In genomic region chrX:10103023-10103422, GRCh38 we compare ENCODE assay signal across 14 cellular contexts. TPM values are rescaled to one million over a fixed set of nuclear protein-coding genes. Genes with fewer than 3 reads are reported as not detected.
A peak's percentile ranks its signal among the peaks of the same experiment; 100 is the strongest.
DNase-seq lines count a peak whose midpoint lies in the region; ATAC-seq, FAIRE-seq and TF ChIP-seq lines count a peak whose summit lies in the region.
"Had no signal": no experiment of that assay in that cellular context is flagged by ENCODE, and none has a peak within 500 bp of the region (broad histone marks: within the 10 kb centered on the region; RNA-seq: fewer than 3 reads in every experiment).

No MANE protein-coding gene starts in this region.

- H3K27ac Mint-ChIP-seq in neural progenitor cell (no peak overlapping the region), Calu3 (ENCODE audit: unreplicated experiment) (no peak overlapping the region)
- H3K27ac Mint-ChIP-seq: activated naive CD4-positive, alpha-beta T cell treated with anti-CD3 and anti-CD28 coated beads, Interleukin-2, amount 50 U/mL, for 72 hours had no signal

- H3K27ac ChIP-seq in ACC112 (ENCODE audit: low read depth, low read length) (peak overlapping the region; percentile 97), K562 (ENCODE audit: extremely low read depth, low read depth, low read length) (no peak overlapping the region), neural progenitor cell (no peak overlapping the region), prostate gland (no peak overlapping the region)
- H3K27ac ChIP-seq: ovary, suprapubic skin had no signal

- H3K36me3 ChIP-seq in ACC112 (ENCODE audit: insufficient read depth, low read length) (peaks cover 23% of the 10 kb centered on the region; the same call in 1 of the 2 replicates), K562 (ENCODE audit: control insufficient read depth, insufficient read depth, low read length) (no peaks in the 10 kb centered on the region), neural progenitor cell (no peaks in the 10 kb centered on the region), prostate gland (no peaks in the 10 kb centered on the region)
- H3K36me3 ChIP-seq: ovary had no signal

- no peaks in the 10 kb centered on the region for H3K9me1 ChIP-seq in K562 (ENCODE audit: control insufficient read depth, insufficient read depth, low read length)

- ATAC-seq in K562 = no peak
- ATAC-seq: activated CD4-positive, CD25-positive, alpha-beta regulatory T cell treated with anti-CD3 and anti-CD28 coated beads, Interleukin-2, amount 50 U/mL, for 24 hours; activated naive CD4-positive, alpha-beta T cell treated with anti-CD3 and anti-CD28 coated beads, Interleukin-2, amount 50 U/mL, for 72 hours; HepG2 had no signal

- H2AFZ ChIP-seq in ACC112 (ENCODE audit: low read length, unreplicated experiment) (no peak overlapping the region), K562 (ENCODE audit: low read depth, low read length) (no peak overlapping the region), neural progenitor cell (replicated peaks) (no peak overlapping the region)

- H3K36me3 Mint-ChIP-seq in neural progenitor cell (peaks cover 37% of the 10 kb centered on the region), Calu3 (ENCODE audit: insufficient read depth, unreplicated experiment) (peaks cover 18% of the 10 kb centered on the region)

- POLR2A ChIA-PET in K562 (lab: Yijun Ruan, JAX) = no interaction called here

- H3K4me2 ChIP-seq in K562 (ENCODE audit: insufficient read depth, low read length) (no peak overlapping the region), neural progenitor cell (no peak overlapping the region)

- DNase-seq in ELF-1 (ENCODE audit: low read depth, low spot score) (peak; percentile 58), K562 (ENCODE audit: extremely low read depth in 1 of 4, low spot score in 3 of 4) (no peak), iris pigment epithelial cell (ENCODE audit: low read depth) (peak; percentile 83), neural progenitor cell (ENCODE audit: low spot score) (no peak), Calu3 (no peak), prostate gland (ENCODE audit: low spot score) (no peak), H4 (ENCODE audit: low spot score) (no peak)
- DNase-seq: NCI-H524 treated with DMSO at 0.1 percent for 48 hours, ovary had no signal

- CTCF ChIA-PET in K562 (lab: Yijun Ruan, JAX; ENCODE audit: low intra/inter-chr PET ratio) = no interaction called here
- CTCF ChIA-PET in Calu3 (lab: Charles Lee) = no interaction called here

- H3K9me3 ChIP-seq in K562 (replicated peaks; ENCODE audit: control insufficient read depth, insufficient read depth, low read depth, low read length) (no peaks in the 10 kb centered on the region), neural progenitor cell (ENCODE audit: low read depth) (no peaks in the 10 kb centered on the region), prostate gland (no peaks in the 10 kb centered on the region)
- H3K9me3 ChIP-seq: ovary, suprapubic skin had no signal

- TF ChIP-seq CTCF in K562 (IDR thresholded peaks at IDR 0.05 in 2 of 3, conservative IDR thresholded peaks at IDR 0.05 in 1 of 3; ENCODE audit: insufficient read depth in 2 of 3, low read depth in 1 of 3, low read length in 3 of 3) (no peak), neural progenitor cell (IDR thresholded peaks at IDR 0.05) (no peak), Calu3 (IDR thresholded peaks at IDR 0.05; ENCODE audit: unreplicated experiment) (no peak), prostate gland (IDR thresholded peaks at IDR 0.05) (no peak)

- no peaks in the 10 kb centered on the region for H3K27me3 Mint-ChIP-seq in neural progenitor cell (ENCODE audit: insufficient read depth, low read depth)
- H3K27me3 Mint-ChIP-seq in Calu3 (ENCODE audit: unreplicated experiment) = no peaks in the 10 kb centered on the region

- H3K4me1 Mint-ChIP-seq in neural progenitor cell = peaks cover 7% of the 10 kb centered on the region
- H3K4me1 Mint-ChIP-seq in Calu3 (ENCODE audit: low read depth, unreplicated experiment) = peaks cover 13% of the 10 kb centered on the region

- H3F3A ChIP-seq in neural progenitor cell (ENCODE audit: low read depth) = no peaks in the 10 kb centered on the region

- no peak overlapping the region for H3K9ac ChIP-seq in K562 (ENCODE audit: insufficient read depth in 1 of 2, low read depth in 2 of 2, low read length in 2 of 2)
- H3K9ac ChIP-seq in neural progenitor cell = no peak overlapping the region

- no peak for TF ChIP-seq RAD21 in K562 (CRISPR knock-in tag; conservative IDR thresholded peaks at IDR 0.05 in 1 of 2, IDR thresholded peaks at IDR 0.05 in 1 of 2)

- H3K9me3 Mint-ChIP-seq in neural progenitor cell (peaks cover 16% of the 10 kb centered on the region), Calu3 (ENCODE audit: low read depth, unreplicated experiment) (no peaks in the 10 kb centered on the region)
- H3K9me3 Mint-ChIP-seq: activated naive CD4-positive, alpha-beta T cell treated with anti-CD3 and anti-CD28 coated beads, Interleukin-2, amount 50 U/mL, for 72 hours had no signal

- 2% methylated on average over 6 of the region's 8 CpGs for WGBS in K562 (ENCODE audit: insufficient coverage, low coverage, missing lambda C conversion rate)
- WGBS in prostate gland = 90% methylated on average over 8 of the region's 8 CpGs

- BruUV-seq in K562 (replicated peaks; lab: Mats Ljungman, UMichigan) (no TSS peak), Calu3 (replicated peaks; lab: Mats Ljungman, UMichigan) (no TSS peak)

- no peak for FAIRE-seq in K562 (lab: Jason Lieb, UNC)
- FAIRE-seq: HepG2 had no signal

- no peak for TF ChIP-seq EP300 in K562 (IDR thresholded peaks at IDR 0.05; ENCODE audit: low read length)

- no peak overlapping the region for H3K4me3 Mint-ChIP-seq in neural progenitor cell
- H3K4me3 Mint-ChIP-seq in Calu3 (ENCODE audit: low read depth, unreplicated experiment) = no peak overlapping the region

- in situ Hi-C loops in K562 (cut with MboI) = loop anchor here (25.0 kb wide), 1 partner anchor 216 kb away; no protein-coding TSS in a partner anchor

- intact Hi-C loops in K562 (cut with micrococcal nuclease) = no loop called here
- intact Hi-C loops in Calu3 (cut with micrococcal nuclease; ENCODE audit: unreplicated experiment) = no loop called here
- intact Hi-C loops in prostate gland (cut with DNase I) = no loop called here

- peaks cover 20% of the 10 kb centered on the region for H3K4me1 ChIP-seq in ACC112 (ENCODE audit: control insufficient read depth, insufficient read depth, low read length, unreplicated experiment)
- H3K4me1 ChIP-seq in K562 (replicated peaks in 1 of 2; ENCODE audit: control insufficient read depth in 2 of 2, insufficient read depth in 2 of 2, low read length in 2 of 2) = no peaks in the 10 kb centered on the region; a peak in 1 of 5 replicates
- H3K4me1 ChIP-seq in neural progenitor cell = no peaks in the 10 kb centered on the region
- H3K4me1 ChIP-seq in prostate gland (replicated peaks) = no peaks in the 10 kb centered on the region

- TF ChIP-seq POLR2A in K562 (conservative IDR thresholded peaks at IDR 0.05) = no peak
- TF ChIP-seq POLR2A in prostate gland (IDR thresholded peaks at IDR 0.05) = no peak

- H4K20me1 ChIP-seq in K562 (replicated peaks; ENCODE audit: control insufficient read depth, insufficient read depth, low read length) (no peaks in the 10 kb centered on the region), neural progenitor cell (ENCODE audit: low read depth) (no peaks in the 10 kb centered on the region)

- no peaks in the 10 kb centered on the region for H3K79me2 ChIP-seq in ACC112 (ENCODE audit: control insufficient read depth, insufficient read depth, low read length, unreplicated experiment)
- no peaks in the 10 kb centered on the region for H3K79me2 ChIP-seq in K562 (ENCODE audit: control insufficient read depth, insufficient read depth, low read length)
- no peaks in the 10 kb centered on the region for H3K79me2 ChIP-seq in neural progenitor cell (ENCODE audit: low read depth)

- no peaks in the 10 kb centered on the region for H3K27me3 ChIP-seq in ACC112 (ENCODE audit: insufficient read depth, low read length)
- H3K27me3 ChIP-seq in K562 (ENCODE audit: control insufficient read depth in 2 of 2, insufficient read depth in 2 of 2, low read length in 2 of 2) = peaks cover 0 to 15% of the 10 kb centered on the region in 2 experiments; a peak in 3 of 5 replicates
- no peaks in the 10 kb centered on the region for H3K27me3 ChIP-seq in neural progenitor cell
- no peaks in the 10 kb centered on the region for H3K27me3 ChIP-seq in prostate gland (replicated peaks; ENCODE audit: insufficient read depth)
- H3K27me3 ChIP-seq: ovary, suprapubic skin had no signal

- H3K4me3 ChIP-seq in ACC112 (ENCODE audit: low read depth, low read length) = no peak overlapping the region
- no peak overlapping the region for H3K4me3 ChIP-seq in K562
- no peak overlapping the region for H3K4me3 ChIP-seq in neural progenitor cell
- H3K4me3 ChIP-seq in prostate gland = no peak overlapping the region
- H3K4me3 ChIP-seq: ovary, suprapubic skin had no signal

TF ChIP-seq in K562, 482 proteins besides CTCF, POLR2A, EP300 and RAD21 (continues in another document):
- no peak for TF ChIP-seq ZFP1 (CRISPR knock-in tag; IDR thresholded peaks at IDR 0.05)
- no peak for TF ChIP-seq DACH1 (IDR thresholded peaks at IDR 0.05; ENCODE audit: partially characterized antibody)
- TF ChIP-seq ARHGAP35 (IDR thresholded peaks at IDR 0.05; ENCODE audit: partially characterized antibody) = no peak
- no peak for TF ChIP-seq GABPB2 (CRISPR knock-in tag; conservative IDR thresholded peaks at IDR 0.05)
- no peak for TF ChIP-seq RBM39 (optimal IDR thresholded peaks at IDR 0.05; ENCODE audit: low read depth, low read length)

RNA-seq across cellular contexts. Expression of gene CLCN4, which starts 53.8 kb away (rescaled TPM):
- total RNA-seq in K562 (2011; cell fraction: chromatin; rRNA removed; ENCODE audit: low replicate concordance) = 0.28 TPM in 1 of 2 replicates, not detected in the other
- total RNA-seq in K562 (2011; cell fraction: nucleolus; rRNA removed) = 0.26 and 0.83 TPM in 2 replicates
- total RNA-seq in K562 (2011; cell fraction: nucleoplasm; rRNA removed) = 0.23 and 0.37 TPM in 2 replicates
- total RNA-seq in K562 (2014; rRNA removed) = 0.05 and 0.12 TPM in 2 replicates
- total RNA-seq in K562 (2014; rRNA removed; fragmentation: Illumina TruSeq; extraction: Trizol) = 0.06 and 0.11 TPM in 2 replicates
- 0.04 and 0.11 TPM in 2 replicates for total RNA-seq in K562 (2015; rRNA removed; fragmentation: Illumina TruSeq; extraction: Trizol)
- total RNA-seq in K562 (2021) = 0.11 TPM in 2 replicates
- polyA plus RNA-seq in K562 (2011; rRNA removed) = 0.01 and 0.08 TPM in 2 replicates
- 0.03 and 0.38 TPM in 2 replicates for polyA plus RNA-seq in K562 (2011; cell fraction: cytosol; rRNA removed)
- polyA plus RNA-seq in K562 (2011; cell fraction: nucleus; rRNA removed) = 0.03 and 0.13 TPM in 2 replicates
- polyA plus RNA-seq in K562 (2012) = 0.16 and 0.26 TPM in 2 replicates
- 0.09 and 0.11 TPM in 2 replicates for polyA plus RNA-seq in K562 (2014; fragmentation: Illumina TruSeq; extraction: Trizol)
- under 1 TPM; 0.03 to 0.24 TPM for polyA plus RNA-seq in K562 (2014; fragmentation: Nextera tagmentation; extraction: Ambion mirVana)
- 0.08 TPM in 1 of 2 replicates, not detected in the other for polyA plus RNA-seq in K562 (2014; rRNA removed)
- 0.12 and 0.46 TPM in 2 replicates for polyA minus RNA-seq in K562 (2011; rRNA and poly(A)+ RNA removed)
- polyA minus RNA-seq in K562 (2011; cell fraction: cytosol; rRNA and poly(A)+ RNA removed) = 0.10 TPM in 1 of 2 replicates, not detected in the other
- polyA minus RNA-seq in K562 (2011; cell fraction: nucleus; rRNA and poly(A)+ RNA removed) = under 0.01 and 0.11 TPM in 2 replicates
- total RNA-seq in neural progenitor cell (ENCODE audit: low replicate concordance) = 6.5 and 6.6 TPM in 2 replicates
- 9.9 and 13.3 TPM in 2 replicates for total RNA-seq in Calu3 (2022)
- total RNA-seq in prostate gland = 10 to 100 TPM in 1 of 2 donors, under 1 TPM in 1; 0.50 to 15.3 TPM
- 6.9 TPM in 2 replicates for total RNA-seq in H4 (2014; rRNA removed; shearing (Covaris generic))
- total RNA-seq: activated naive CD4-positive, alpha-beta T cell treated with anti-CD3 and anti-CD28 coated beads, Interleukin-2, amount 50 U/mL, for 72 hours had no signal

Comparison
In these comparisons a context has a peak if more than half of its experiments do, and no peak if none do; other contexts are left out.
1. DNase-seq: peak in ELF-1 (single experiment) and iris pigment epithelial cell (single experiment); none in K562 (0 of 4), neural progenitor cell (single experiment), Calu3 (single experiment), prostate gland (single experiment) and H4 (single experiment).